13 cellular contexts compared by ENCODE assay signal in genomic region chr18:55442561-55442960, GRCh38.
DNase-seq lines count a peak whose midpoint lies in the region; ATAC-seq and TF ChIP-seq lines count a peak whose summit lies in the region.
"Had no signal": no experiment of that assay in that cellular context is flagged by ENCODE, and none has a peak within 500 bp of the region (broad histone marks: within the 10 kb centered on the region; RNA-seq: fewer than 3 reads in every experiment).

No MANE protein-coding gene starts in this region.

- intact Hi-C loops in dorsolateral prefrontal cortex (cut with DNase I), result no loop called here

- DNase-seq in G401 (ENCODE audit: low spot score) (peak; percentile 51), NCI-H526 (lab: John Stamatoyannopoulos, UW) (peak; percentile 53 to 70), dorsolateral prefrontal cortex (no peak), NCI-H1105 treated with DMSO at 0.1 percent for 48 hours (lab: John Stamatoyannopoulos, UW) (no peak), right atrium auricular region (ENCODE audit: low spot score) (no peak), SKM-1 (lab: John Stamatoyannopoulos, UW; ENCODE audit: unreplicated experiment) (no peak)
- DNase-seq: Calu3; CD4-positive, CD25-positive, alpha-beta regulatory T cell; DMS 273 treated with DMSO at 0.1 percent for 48 hours; KBM-7 had no signal

- TF ChIP-seq CTCF in dorsolateral prefrontal cortex (IDR thresholded peaks at IDR 0.05 in 54 of 56, conservative IDR thresholded peaks at IDR 0.05 in 2 of 56; ENCODE audit: low read depth in 1 of 56, partially characterized antibody in 56 of 56) (no peak), right atrium auricular region (IDR thresholded peaks at IDR 0.05) (no peak)

- no peaks in the 10 kb centered on the region for H3K36me3 ChIP-seq in right atrium auricular region

- H3K27me3 ChIP-seq in dorsolateral prefrontal cortex (no peaks in the 10 kb centered on the region), right atrium auricular region (no peaks in the 10 kb centered on the region)

- no peak overlapping the region for H3K4me3 ChIP-seq in dorsolateral prefrontal cortex
- H3K4me3 ChIP-seq in right atrium auricular region, result no peak overlapping the region
- H3K4me3 ChIP-seq: A549 had no signal

- H3K4me1 ChIP-seq in right atrium auricular region, result peaks cover 0 to 6% of the 10 kb centered on the region in 2 donors
- H3K4me1 ChIP-seq: A549 had no signal

- peak overlapping the region in 34 of 59 donors; percentile 0 to 74 (median 36) for H3K27ac ChIP-seq in dorsolateral prefrontal cortex
- H3K27ac ChIP-seq in right atrium auricular region, result no peak overlapping the region
- H3K27ac ChIP-seq: A549 had no signal

- ATAC-seq in HG03378 (IDR thresholded peaks at IDR 0.05; ENCODE audit: unreplicated experiment), result no peak
- ATAC-seq: A549, HCT116 had no signal

- in situ Hi-C loops in G401 (cut with HindIII; ENCODE audit: low sequenced_read_pairs), result no loop called here

- peaks cover 0 to 6% of the 10 kb centered on the region in 2 donors for H3K9me3 ChIP-seq in right atrium auricular region

Comparison
In these comparisons a context has a peak if more than half of its experiments do, and no peak if none do; other contexts are left out.
1. DNase-seq: peak in G401 (single experiment) and NCI-H526 (2 of 2); none in dorsolateral prefrontal cortex (0 of 10), NCI-H1105 treated with DMSO at 0.1 percent for 48 hours (single experiment), right atrium auricular region (single experiment) and SKM-1 (single experiment).
2. H3K27ac ChIP-seq: peak in dorsolateral prefrontal cortex (34 of 59); none in right atrium auricular region (0 of 2).